In genomic region chr7:102191556-102192203, GRCh38 we compare ENCODE assay signal across 19 cellular contexts.
A peak's percentile ranks its signal among the peaks of the same experiment; 100 is the strongest.
DNase-seq lines count a peak whose midpoint lies in the region; ATAC-seq and TF ChIP-seq lines count a peak whose summit lies in the region.
"Had no signal": no experiment of that assay in that cellular context is flagged by ENCODE, and none has a peak within 500 bp of the region (broad histone marks: within the 10 kb centered on the region; RNA-seq: fewer than 3 reads in every experiment).

No MANE protein-coding gene starts in this region.

- H3K4me3 ChIP-seq in HEK293 (ENCODE audit: low read depth, low read length) (no peak overlapping the region), endodermal cell (ENCODE audit: low read length) (no peak overlapping the region), lower lobe of right lung (no peak overlapping the region)
- H3K4me3 ChIP-seq: SJSA1 had no signal

- H3K36me3 ChIP-seq in HEK293 (ENCODE audit: control insufficient read depth in 2 of 2, insufficient read depth in 1 of 2, low read length in 2 of 2) (peaks cover 10 to 32% of the 10 kb centered on the region in 2 experiments; a peak in 2 of 3 replicates), endodermal cell (ENCODE audit: control insufficient read depth, insufficient read depth, low read length) (peaks cover 80% of the 10 kb centered on the region), lower lobe of right lung (peaks cover 81% of the 10 kb centered on the region)

- no peak overlapping the region for H3K9ac ChIP-seq in endodermal cell (ENCODE audit: extremely low read depth, low read length, poor library complexity, severe bottlenecking)

- H3K27me3 ChIP-seq in endodermal cell (ENCODE audit: control insufficient read depth, insufficient read depth, low read length, poor library complexity, severe bottlenecking) (no peaks in the 10 kb centered on the region), lower lobe of right lung (ENCODE audit: low read depth) (no peaks in the 10 kb centered on the region)
- H3K27me3 ChIP-seq: BE2C, SJSA1 had no signal

- no peak overlapping the region for H3K4me3 Mint-ChIP-seq in endodermal cell
- no peak overlapping the region for H3K4me3 Mint-ChIP-seq in stimulated activated memory B cell treated with anti-CD40 and anti-IgM and Interleukin-4, amounts not matched to agents 10 μg/mL and 1 μg/mL and 100 μg/mL, for 72 hours
- H3K4me3 Mint-ChIP-seq: CD8-positive, alpha-beta memory T cell had no signal

- H3K27me3 Mint-ChIP-seq in endodermal cell (ENCODE audit: insufficient read depth): no peaks in the 10 kb centered on the region
- H3K27me3 Mint-ChIP-seq in stimulated activated memory B cell treated with anti-CD40 and anti-IgM and Interleukin-4, amounts not matched to agents 10 μg/mL and 1 μg/mL and 100 μg/mL, for 72 hours: no peaks in the 10 kb centered on the region
- H3K27me3 Mint-ChIP-seq: CD8-positive, alpha-beta memory T cell had no signal

- no peaks in the 10 kb centered on the region for H3K4me1 Mint-ChIP-seq in endodermal cell
- H3K4me1 Mint-ChIP-seq in stimulated activated memory B cell treated with anti-CD40 and anti-IgM and Interleukin-4, amounts not matched to agents 10 μg/mL and 1 μg/mL and 100 μg/mL, for 72 hours: no peaks in the 10 kb centered on the region
- H3K4me1 Mint-ChIP-seq: CD8-positive, alpha-beta memory T cell had no signal

- no peaks in the 10 kb centered on the region for H3K9me3 ChIP-seq in HEK293 (ENCODE audit: control insufficient read depth, insufficient read depth, low read depth, low read length)
- H3K9me3 ChIP-seq in endodermal cell (ENCODE audit: control insufficient read depth, low read length): no peaks in the 10 kb centered on the region
- no peaks in the 10 kb centered on the region for H3K9me3 ChIP-seq in lower lobe of right lung
- H3K9me3 ChIP-seq: BE2C, SJSA1 had no signal

- ATAC-seq in stimulated activated memory B cell treated with anti-CD40 and anti-IgM and Interleukin-4, amounts not matched to agents 10 μg/mL and 1 μg/mL and 100 μg/mL, for 72 hours: no peak
- ATAC-seq in HG03442 (IDR thresholded peaks at IDR 0.05; ENCODE audit: unreplicated experiment): no peak
- no peak for ATAC-seq in lower lobe of right lung

- 91 to 95% methylated on average over 14 to 16 of the region's 16 CpGs for WGBS in endodermal cell (ENCODE audit: insufficient coverage in 1 of 2, insufficient read length in 1 of 2), 2 experiments

- POLR2A ChIA-PET in HEK293 (lab: Yijun Ruan, JAX): no interaction called here

- H3K27ac Mint-ChIP-seq in endodermal cell: peak overlapping the region; percentile 79
- peak overlapping the region; percentile 26 for H3K27ac Mint-ChIP-seq in stimulated activated memory B cell treated with anti-CD40 and anti-IgM and Interleukin-4, amounts not matched to agents 10 μg/mL and 1 μg/mL and 100 μg/mL, for 72 hours

- intact Hi-C loops in lower lobe of right lung (cut with DNase I): no loop called here

- H3K9me3 Mint-ChIP-seq in endodermal cell: no peaks in the 10 kb centered on the region
- no peaks in the 10 kb centered on the region for H3K9me3 Mint-ChIP-seq in stimulated activated memory B cell treated with anti-CD40 and anti-IgM and Interleukin-4, amounts not matched to agents 10 μg/mL and 1 μg/mL and 100 μg/mL, for 72 hours
- H3K9me3 Mint-ChIP-seq: CD8-positive, alpha-beta memory T cell had no signal

- H3K36me3 Mint-ChIP-seq in endodermal cell (ENCODE audit: low read depth): peaks cover 66% of the 10 kb centered on the region
- peaks cover 64% of the 10 kb centered on the region for H3K36me3 Mint-ChIP-seq in stimulated activated memory B cell treated with anti-CD40 and anti-IgM and Interleukin-4, amounts not matched to agents 10 μg/mL and 1 μg/mL and 100 μg/mL, for 72 hours

- TF ChIP-seq CTCF in HEK293 (tag by site-specific recombination; IDR thresholded peaks at IDR 0.05): no peak
- TF ChIP-seq CTCF in endodermal cell (conservative IDR thresholded peaks at IDR 0.05): no peak
- no peak for TF ChIP-seq CTCF in lower lobe of right lung (IDR thresholded peaks at IDR 0.05)

- H3K4me1 ChIP-seq in HEK293 (ENCODE audit: control insufficient read depth, insufficient read depth, low read length) (no peaks in the 10 kb centered on the region), endodermal cell (ENCODE audit: control insufficient read depth, insufficient read depth, low read length) (no peaks in the 10 kb centered on the region), lower lobe of right lung (no peaks in the 10 kb centered on the region)
- H3K4me1 ChIP-seq: SJSA1 had no signal

- H3K27ac ChIP-seq in HEK293 (ENCODE audit: extremely low read depth, low read depth, low read length): no peak overlapping the region
- H3K27ac ChIP-seq in endodermal cell (ENCODE audit: low read depth, low read length): no peak overlapping the region
- H3K27ac ChIP-seq in lower lobe of right lung: no peak overlapping the region
- H3K27ac ChIP-seq: SJSA1 had no signal

- peak; percentile 9 for DNase-seq in CD1c-positive myeloid dendritic cell (ENCODE audit: extremely low spot score)
- DNase-seq in endodermal cell: no peak
- DNase-seq in activated gamma-delta T cell treated with Interleukin-2 at 50 U/mL for 16 hours: no peak
- no peak for DNase-seq in lower lobe of right lung
- DNase-seq: BE2C; CD8-positive, alpha-beta memory T cell; IMR-90; MV-4-11; NCI-H1105 treated with DMSO at 0.1 percent for 48 hours; NCI-H2081; NCI-H2171; NCI-H345; NCI-H524; NCI-H82; T-helper 1 cell had no signal

- CTCF ChIA-PET in HEK293 (lab: Yijun Ruan, JAX): no interaction called here

TF ChIP-seq in HEK293, 187 proteins besides CTCF, POLR2A, EP300 and RAD21:
- TF ChIP-seq ZNF513 (tag by site-specific recombination; IDR thresholded peaks at IDR 0.05) (peak; percentile 91), ZNF530 (tag by site-specific recombination; IDR thresholded peaks at IDR 0.05; ENCODE audit: low read depth) (peak; percentile 74; the same call in 1 of the 2 replicates), MZF1 (tag by site-specific recombination; IDR thresholded peaks at IDR 0.05; ENCODE audit: borderline replicate concordance) (no peak)
